ENCODE assay signal across 27 cellular contexts in the genomic region with DNA sequence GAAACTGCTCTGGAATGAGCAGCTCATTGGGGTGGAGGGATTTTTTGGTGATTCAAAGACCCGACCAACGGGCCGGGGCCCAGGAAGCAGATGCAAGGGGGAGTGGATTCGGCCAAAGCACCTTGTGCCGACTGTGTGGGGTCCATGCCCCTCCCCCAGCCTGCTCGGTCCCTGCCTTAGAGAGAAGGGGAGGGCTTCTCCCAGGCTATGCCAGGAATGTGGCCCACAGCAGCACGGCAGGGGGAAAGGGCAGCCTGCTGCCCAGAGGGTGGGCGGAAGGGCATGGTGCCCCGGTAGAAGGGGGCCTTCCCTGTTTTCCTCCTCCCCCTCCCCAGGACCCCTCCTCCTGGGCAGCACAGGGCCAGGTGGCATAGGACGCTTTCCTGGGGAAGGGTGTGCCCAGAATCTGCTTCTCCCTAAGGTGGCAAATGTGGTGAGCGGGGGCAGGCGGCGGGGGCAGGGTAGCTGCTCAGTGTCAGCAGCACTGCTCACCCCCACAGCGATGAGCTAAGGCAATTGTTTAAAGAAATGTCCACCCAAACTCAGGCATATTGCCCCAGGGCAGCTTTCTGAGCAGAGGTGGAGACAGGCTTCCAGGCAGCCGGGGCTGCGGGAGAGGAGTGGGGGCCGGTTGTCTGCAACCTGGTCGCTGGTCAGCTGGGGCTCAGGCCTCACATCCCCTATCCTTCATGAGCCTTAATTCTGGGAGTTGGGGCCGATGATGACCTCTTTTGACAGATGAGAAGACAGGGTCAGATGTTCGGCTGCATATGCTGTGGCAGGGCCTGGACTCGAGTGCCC. TPM values are rescaled to one million over a fixed set of nuclear protein-coding genes. Genes with fewer than 3 reads are reported as not detected.
DNase-seq lines count a peak whose midpoint lies in the region; ATAC-seq lines count a peak whose summit lies in the region.
"Had no signal": no experiment of that assay in that cellular context is flagged by ENCODE, and none has a peak within 500 bp of the region (broad histone marks: within the 10 kb centered on the region; RNA-seq: fewer than 3 reads in every experiment).

No MANE protein-coding gene starts in this region.

- no peaks in the 10 kb centered on the region for H3K36me3 ChIP-seq in H7 (replicated peaks; ENCODE audit: control insufficient read depth, insufficient read depth, low read length)
- H3K36me3 ChIP-seq in adipocyte (ENCODE audit: control insufficient read depth, insufficient read depth, low read length, severe bottlenecking) = no peaks in the 10 kb centered on the region
- H3K36me3 ChIP-seq: ascending aorta, heart right ventricle had no signal

- DNase-seq in H7 (peak; percentile 91), adipocyte (ENCODE audit: low read depth) (peak; percentile 15), islet precursor cell (peak; percentile 74), sciatic nerve (ENCODE audit: low spot score) (no peak), 8988T (no peak)
- DNase-seq in stimulated activated CD4-positive, alpha-beta T cell treated with anti-CD3 and anti-CD28 coated beads, Interleukin-12 subunit alpha, Interleukin-12 subunit beta, amount 100 ng/mL, for 4 hours = no peak
- DNase-seq: activated B cell treated with CpG ODN at 0.5 μM for 24 hours; activated CD4-positive, alpha-beta memory T cell treated with anti-CD3 and anti-CD28 coated beads, Interleukin-2, amount 10 ng/mL, durations not matched to agents 7 days and 5 days; activated naive CD4-positive, alpha-beta T cell treated with Interleukin-2 at 50 U/mL for 16 hours; activated T-cell treated with anti-CD3 and anti-CD28 coated beads, Interleukin-2, amount 50 U/mL, for 24 hours; CD4-positive, alpha-beta memory T cell; DMS79; heart right ventricle; mammary epithelial cell; naive B cell; NCI-H1417; NCI-H748 treated with DMSO at 0.1 percent for 48 hours; PC-9; stimulated activated CD4-positive, alpha-beta T cell treated with anti-CD3 and anti-CD28 coated beads, Interleukin-4, amount 100 ng/mL, for 4 hours; T-helper 2 cell had no signal

- no peaks in the 10 kb centered on the region for H3K9me3 ChIP-seq in adipocyte (ENCODE audit: control insufficient read depth, low read length)
- H3K9me3 ChIP-seq: ascending aorta, heart right ventricle had no signal

- H3K4me3 ChIP-seq in H7 (ENCODE audit: insufficient read depth, low read depth, low read length) (no peak overlapping the region), adipocyte (ENCODE audit: low read length) (no peak overlapping the region)
- H3K4me3 ChIP-seq: ascending aorta, heart right ventricle, PC-9, smooth muscle cell had no signal

- no peak overlapping the region for H3K9ac ChIP-seq in adipocyte (ENCODE audit: low read length)

- intact Hi-C loops in sciatic nerve (cut with DNase I) = no loop called here

- ATAC-seq in sciatic nerve (peak; percentile 28), HG02759 (IDR thresholded peaks at IDR 0.05; ENCODE audit: unreplicated experiment) (no peak), GM21390 (IDR thresholded peaks at IDR 0.05; ENCODE audit: unreplicated experiment) (no peak)
- ATAC-seq: heart right ventricle had no signal

- H3K27me3 ChIP-seq in H7 (ENCODE audit: control insufficient read depth, insufficient read depth, low read length) = no peaks in the 10 kb centered on the region; the same call in 1 of the 2 replicates
- peaks cover 32% of the 10 kb centered on the region for H3K27me3 ChIP-seq in adipocyte (replicated peaks; ENCODE audit: control insufficient read depth, insufficient read depth, low read length)
- H3K27me3 ChIP-seq: ascending aorta had no signal

- H3K4me1 ChIP-seq in adipocyte (ENCODE audit: control insufficient read depth, insufficient read depth, low read length) = no peaks in the 10 kb centered on the region
- H3K4me1 ChIP-seq: ascending aorta, heart right ventricle had no signal

RNA-seq across cellular contexts. Expression of gene MLKL, which starts 33.9 kb away (rescaled TPM):
- total RNA-seq in H7 (2014; rRNA removed; shearing (Covaris generic)) = 0.59 and 1.3 TPM in 2 replicates
- 19.4 TPM for total RNA-seq in sciatic nerve

RNA-seq across cellular contexts. Expression of gene FA2H, which starts 40.1 kb away (rescaled TPM):
- total RNA-seq in H7 (2014; rRNA removed; shearing (Covaris generic)) = 1.1 and 1.9 TPM in 2 replicates
- 52.2 TPM for total RNA-seq in sciatic nerve
- total RNA-seq: ascending aorta, mammary epithelial cell, posterior vena cava, SK-MEL-5, smooth muscle cell, subcutaneous adipose tissue had no signal

Comparison
In these comparisons a context has a peak if more than half of its experiments do, and no peak if none do; other contexts are left out.
1. DNase-seq: peak in H7 (single experiment), adipocyte (single experiment) and islet precursor cell (single experiment); none in sciatic nerve (single experiment), stimulated activated CD4-positive, alpha-beta T cell treated with anti-CD3 and anti-CD28 coated beads, Interleukin-12 subunit alpha, Interleukin-12 subunit beta, amount 100 ng/mL, for 4 hours (single experiment) and 8988T (single experiment).
2. RNA of gene FA2H, which starts 40.1 kb away (total RNA-seq): 52.2 TPM in sciatic nerve (single experiment); 1.1 to 1.9 TPM in H7; every median in the first group is over 10 times any median in the second.